ENCODE assay signal across 16 cellular contexts in genomic region chr3:59895972-59896371, GRCh38.
A peak's percentile ranks its signal among the peaks of the same experiment; 100 is the strongest.
DNase-seq lines count a peak whose midpoint lies in the region; ATAC-seq and TF ChIP-seq lines count a peak whose summit lies in the region.
"Had no signal": no experiment of that assay in that cellular context is flagged by ENCODE, and none has a peak within 500 bp of the region (broad histone marks: within the 10 kb centered on the region; RNA-seq: fewer than 3 reads in every experiment).

No MANE protein-coding gene starts in this region.

- H3K36me3 ChIP-seq in left lung, result no peaks in the 10 kb centered on the region
- H3K36me3 ChIP-seq in mesendoderm (ENCODE audit: control insufficient read depth, insufficient read depth, low read length), result no peaks in the 10 kb centered on the region

- H3K4me1 Mint-ChIP-seq in activated T-cell treated with anti-CD3 and anti-CD28 coated beads, Interleukin-2, amount 50 U/mL, for 72 hours (ENCODE audit: low read depth), result peaks cover 32% of the 10 kb centered on the region
- H3K4me1 Mint-ChIP-seq in CD4-positive, alpha-beta T cell (ENCODE audit: low read depth), result peaks cover 71% of the 10 kb centered on the region

- H2BK120ac ChIP-seq in mesendoderm (ENCODE audit: low read depth, low read length), result no peak overlapping the region

- no peak for DNase-seq in activated T-cell treated with anti-CD3 and anti-CD28 coated beads, Interleukin-2, amount 50 U/mL, for 72 hours
- no peak for DNase-seq in activated T-cell treated with anti-CD3 and anti-CD28 coated beads, Interleukin-2, amount 50 U/mL, for 1 hour
- DNase-seq in CD4-positive, alpha-beta T cell, result no peak
- DNase-seq in G401 (ENCODE audit: low spot score), result peak; percentile 25
- no peak for DNase-seq in left lung
- DNase-seq in mesendoderm, result no peak
- DNase-seq: C1 segment of cervical spinal cord, DMS79 treated with DMSO at 0.1 percent for 48 hours, NCI-H1694 treated with DMSO at 0.1 percent for 48 hours, NCI-H2107, NCI-H226, NCI-H526 treated with DMSO at 0.1 percent for 48 hours, SHP77 had no signal

- WGBS in mesendoderm (ENCODE audit: extremely low coverage, insufficient coverage, low lambda C conversion rate), result no CpG with 5 or more reads among the region's 3 CpGs

- H2AK5ac ChIP-seq in mesendoderm (ENCODE audit: low read length), result no peak overlapping the region

- H2BK15ac ChIP-seq in mesendoderm (replicated peaks; ENCODE audit: low read depth), result no peak overlapping the region

- in situ Hi-C loops in G401 (cut with HindIII; ENCODE audit: low sequenced_read_pairs), result no loop called here

- no peaks in the 10 kb centered on the region for H3K79me2 ChIP-seq in mesendoderm (ENCODE audit: control insufficient read depth, insufficient read depth, low read length)

- H4K5ac ChIP-seq in mesendoderm (ENCODE audit: low read length), result no peak overlapping the region

- H3K27ac Mint-ChIP-seq in activated T-cell treated with anti-CD3 and anti-CD28 coated beads, Interleukin-2, amount 50 U/mL, for 72 hours, result peak overlapping the region; percentile 70
- peak overlapping the region; percentile 28 for H3K27ac Mint-ChIP-seq in CD4-positive, alpha-beta T cell

- H3K4me3 ChIP-seq in left lung (no peak overlapping the region), mesendoderm (ENCODE audit: low read length) (no peak overlapping the region)
- H3K4me3 ChIP-seq: K562, SK-N-MC had no signal

- CTCF ChIA-PET in CD4-positive, alpha-beta T cell (lab: Charles Lee), result no interaction called here

- no peak overlapping the region for H3K27ac ChIP-seq in CD4-positive, alpha-beta T cell (ENCODE audit: low read depth, low read length)
- H3K27ac ChIP-seq in left lung, result no peak overlapping the region
- no peak overlapping the region for H3K27ac ChIP-seq in mesendoderm (ENCODE audit: low read depth, low read length)
- H3K27ac ChIP-seq: SK-N-MC had no signal

- H3K4ac ChIP-seq in mesendoderm (ENCODE audit: low read depth, low read length), result no peak overlapping the region

- H3K56ac ChIP-seq in mesendoderm (ENCODE audit: low read length), result no peak overlapping the region

- no peak overlapping the region for H3K23ac ChIP-seq in mesendoderm (ENCODE audit: low read length)

- H2BK5ac ChIP-seq in mesendoderm (ENCODE audit: low read length), result no peak overlapping the region

- intact Hi-C loops in CD4-positive, alpha-beta T cell (cut with DNase I, micrococcal nuclease), result loop anchor here in 1 of 2 experiments (5.0 kb wide), 1 partner anchor 166 kb away; no protein-coding TSS in a partner anchor
- intact Hi-C loops in left lung (cut with DNase I), result no loop called here

- no peak overlapping the region for H3K9ac ChIP-seq in mesendoderm (ENCODE audit: low read length)

- TF ChIP-seq CTCF in CD4-positive, alpha-beta T cell (IDR thresholded peaks at IDR 0.05), result no peak
- no peak for TF ChIP-seq CTCF in left lung (IDR thresholded peaks at IDR 0.05)

- no peaks in the 10 kb centered on the region for H3K27me3 ChIP-seq in CD4-positive, alpha-beta T cell (ENCODE audit: control insufficient read depth, insufficient read depth, low read length)
- H3K27me3 ChIP-seq in left lung (no peaks in the 10 kb centered on the region), mesendoderm (ENCODE audit: insufficient read depth, low read length, poor library complexity) (no peaks in the 10 kb centered on the region)

- H3K4me1 ChIP-seq in left lung (no peaks in the 10 kb centered on the region), mesendoderm (ENCODE audit: control insufficient read depth, low read depth, low read length) (no peaks in the 10 kb centered on the region)

- POLR2A ChIA-PET in CD4-positive, alpha-beta T cell (lab: Charles Lee), result interaction anchor here (0.6 kb wide), 1 partner anchor 653 kb away, joined by 4 read pairs; no protein-coding TSS in a partner anchor

- H3K9me3 ChIP-seq in CD4-positive, alpha-beta T cell (ENCODE audit: control insufficient read depth, low read length), result no peaks in the 10 kb centered on the region
- H3K9me3 ChIP-seq in left lung, result no peaks in the 10 kb centered on the region

- H3K18ac ChIP-seq in mesendoderm (ENCODE audit: low read length), result no peak overlapping the region

- H3K36me3 Mint-ChIP-seq in activated T-cell treated with anti-CD3 and anti-CD28 coated beads, Interleukin-2, amount 50 U/mL, for 72 hours (ENCODE audit: insufficient read depth in 2 of 2), result peaks cover 0 to 5% of the 10 kb centered on the region in 2 donors
- peaks cover 61% of the 10 kb centered on the region for H3K36me3 Mint-ChIP-seq in CD4-positive, alpha-beta T cell (ENCODE audit: low read depth)

- H4K8ac ChIP-seq in mesendoderm (ENCODE audit: low read depth, low read length), result no peak overlapping the region

- no peaks in the 10 kb centered on the region for H3K27me3 Mint-ChIP-seq in activated T-cell treated with anti-CD3 and anti-CD28 coated beads, Interleukin-2, amount 50 U/mL, for 72 hours (ENCODE audit: low read depth)
- H3K27me3 Mint-ChIP-seq in CD4-positive, alpha-beta T cell, result no peaks in the 10 kb centered on the region

- ATAC-seq in activated T-cell treated with anti-CD3 and anti-CD28 coated beads, Interleukin-2, amount 50 U/mL, for 72 hours (replicated peaks in 1 of 2), result no peak
- ATAC-seq in CD4-positive, alpha-beta T cell (ENCODE audit: poor library complexity), result no peak
- peak; percentile 23 for ATAC-seq in left lung
- ATAC-seq in HG02970 (IDR thresholded peaks at IDR 0.05; ENCODE audit: low FRiP score, unreplicated experiment), result no peak
- ATAC-seq: K562 had no signal

- peaks cover 0 to 3% of the 10 kb centered on the region in 2 donors for H3K9me3 Mint-ChIP-seq in activated T-cell treated with anti-CD3 and anti-CD28 coated beads, Interleukin-2, amount 50 U/mL, for 72 hours
- H3K9me3 Mint-ChIP-seq in CD4-positive, alpha-beta T cell, result no peaks in the 10 kb centered on the region

- H3K79me1 ChIP-seq in mesendoderm (ENCODE audit: low read length), result no peaks in the 10 kb centered on the region

- no peak overlapping the region for H3K4me2 ChIP-seq in mesendoderm (ENCODE audit: low read length)

- no peak overlapping the region for H3K4me3 Mint-ChIP-seq in activated T-cell treated with anti-CD3 and anti-CD28 coated beads, Interleukin-2, amount 50 U/mL, for 72 hours
- no peak overlapping the region for H3K4me3 Mint-ChIP-seq in CD4-positive, alpha-beta T cell
